34 cellular contexts compared by ENCODE assay signal in genomic region chr13:27551563-27551962, GRCh38.
"Had no signal": no experiment of that assay in that cellular context is flagged by ENCODE, and none has a peak within 500 bp of the region (broad histone marks: within the 10 kb centered on the region; RNA-seq: fewer than 3 reads in every experiment).

No MANE protein-coding gene starts in this region.

- H3K4me3 ChIP-seq: esophagus muscularis mucosa, prostate gland, sigmoid colon, smooth muscle cell, thyroid gland, upper lobe of left lung had no signal

- H3K27me3 ChIP-seq: brain microvascular endothelial cell, esophagus muscularis mucosa, neutrophil, sigmoid colon, thyroid gland, upper lobe of left lung had no signal

- H3K27ac Mint-ChIP-seq: activated naive CD4-positive, alpha-beta T cell treated with anti-CD3 and anti-CD28 coated beads, Interleukin-2, amount 10 ng/mL, durations not matched to agents 7 days and 5 days; activated naive CD8-positive, alpha-beta T cell treated with anti-CD3 and anti-CD28 coated beads, Interleukin-2, amount 10 ng/mL, durations not matched to agents 7 days and 5 days; activated T-helper 1 cell treated with anti-CD3 and anti-CD28 coated beads, Interleukin-12 subunit alpha, Interleukin-12 subunit beta, Interleukin-2, Interleukin-4 antibody, amounts not matched to agents 30 ng/mL and 10 ng/mL and 1 ng/mL, durations not matched to agents 14 hours and 24 hours and 36 hours; dendritic cell treated with granulocyte-macrophage colony-stimulating factor and Interleukin-4, amounts not matched to agents 40 ng/mL and 50 ng/mL, for 4 days; endodermal cell; mesothelial cell of epicardium; naive B cell; nephron progenitor cell; stimulated activated memory B cell treated with anti-CD40 and anti-IgM and Interleukin-4, amounts not matched to agents 10 μg/mL and 1 μg/mL and 100 μg/mL, for 72 hours; stimulated activated naive CD8-positive, alpha-beta T cell treated with anti-CD3 and anti-CD28 coated beads, Interleukin-15, amount 100 ng/mL, for 72 hours; T-helper 2 cell treated with Interferon-gamma antibody and Interleukin-4, amounts not matched to agents 5 μg/mL and 100 μg/mL, for 36 hours had no signal

- DNase-seq: activated CD4-positive, alpha-beta T cell treated with anti-CD3 and anti-CD28 coated beads for 48 hours; activated CD4-positive, alpha-beta T cell treated with anti-CD3 and anti-CD28 coated beads, Interleukin-2, amount 50 U/mL, for 48 hours; activated CD8-positive, alpha-beta memory T cell treated with anti-CD3 and anti-CD28 coated beads for 24 hours; activated gamma-delta T cell; activated naive CD4-positive, alpha-beta T cell treated with anti-CD3 and anti-CD28 coated beads, Interleukin-2, amount 10 ng/mL, durations not matched to agents 7 days and 5 days; activated naive CD8-positive, alpha-beta T cell treated with anti-CD3 and anti-CD28 coated beads, Interleukin-2, amount 10 ng/mL, durations not matched to agents 7 days and 5 days; amniotic stem cell; brain microvascular endothelial cell; central memory CD4-positive, alpha-beta T cell; endodermal cell; foreskin melanocyte; mammary epithelial cell; naive B cell; nephron progenitor cell; retina; sigmoid colon; stimulated activated CD4-positive, alpha-beta T cell treated with anti-CD3 and anti-CD28 coated beads, Interleukin-1b, Interleukin-23, amount 100 ng/mL, for 48 hours; stimulated activated CD4-positive, alpha-beta T cell treated with anti-CD3 and anti-CD28 coated beads, Interleukin-4, amount 100 ng/mL, for 4 hours; stimulated activated CD8-positive, alpha-beta memory T cell treated with anti-CD3 and anti-CD28 coated beads, Interleukin-4, amount 100 ng/mL, for 48 hours; stimulated activated naive CD8-positive, alpha-beta T cell treated with anti-CD3 and anti-CD28 coated beads, Interleukin-15, amount 100 ng/mL, for 72 hours; substantia nigra; T-helper 1 cell; thyroid gland; upper lobe of left lung had no signal

- H3K4me1 ChIP-seq: prostate gland, sigmoid colon, thyroid gland had no signal

- H3K27ac ChIP-seq: brain microvascular endothelial cell, esophagus muscularis mucosa, neutrophil, prostate gland, sigmoid colon, thyroid gland, upper lobe of left lung had no signal

- H3K4me1 Mint-ChIP-seq: activated naive CD4-positive, alpha-beta T cell treated with anti-CD3 and anti-CD28 coated beads, Interleukin-2, amount 10 ng/mL, durations not matched to agents 7 days and 5 days; nephron progenitor cell; stimulated activated memory B cell treated with anti-CD40 and anti-IgM and Interleukin-4, amounts not matched to agents 10 μg/mL and 1 μg/mL and 100 μg/mL, for 72 hours; stimulated activated naive CD8-positive, alpha-beta T cell treated with anti-CD3 and anti-CD28 coated beads, Interleukin-15, amount 100 ng/mL, for 72 hours had no signal

- H3K27me3 Mint-ChIP-seq: activated naive CD4-positive, alpha-beta T cell treated with anti-CD3 and anti-CD28 coated beads, Interleukin-2, amount 10 ng/mL, durations not matched to agents 7 days and 5 days; activated naive CD8-positive, alpha-beta T cell treated with anti-CD3 and anti-CD28 coated beads, Interleukin-2, amount 10 ng/mL, durations not matched to agents 7 days and 5 days; dendritic cell treated with granulocyte-macrophage colony-stimulating factor and Interleukin-4, amounts not matched to agents 40 ng/mL and 50 ng/mL, for 4 days; naive B cell; stimulated activated memory B cell treated with anti-CD40 and anti-IgM and Interleukin-4, amounts not matched to agents 10 μg/mL and 1 μg/mL and 100 μg/mL, for 72 hours; stimulated activated naive CD8-positive, alpha-beta T cell treated with anti-CD3 and anti-CD28 coated beads, Interleukin-15, amount 100 ng/mL, for 72 hours had no signal

- H3K9me3 Mint-ChIP-seq: activated naive CD4-positive, alpha-beta T cell treated with anti-CD3 and anti-CD28 coated beads, Interleukin-2, amount 10 ng/mL, durations not matched to agents 7 days and 5 days; activated naive CD8-positive, alpha-beta T cell treated with anti-CD3 and anti-CD28 coated beads, Interleukin-2, amount 10 ng/mL, durations not matched to agents 7 days and 5 days; activated T-helper 1 cell treated with anti-CD3 and anti-CD28 coated beads, Interleukin-12 subunit alpha, Interleukin-12 subunit beta, Interleukin-2, Interleukin-4 antibody, amounts not matched to agents 30 ng/mL and 10 ng/mL and 1 ng/mL, durations not matched to agents 14 hours and 24 hours and 36 hours; dendritic cell treated with granulocyte-macrophage colony-stimulating factor and Interleukin-4, amounts not matched to agents 40 ng/mL and 50 ng/mL, for 4 days; naive B cell; stimulated activated memory B cell treated with anti-CD40 and anti-IgM and Interleukin-4, amounts not matched to agents 10 μg/mL and 1 μg/mL and 100 μg/mL, for 72 hours; stimulated activated naive CD8-positive, alpha-beta T cell treated with anti-CD3 and anti-CD28 coated beads, Interleukin-15, amount 100 ng/mL, for 72 hours; T-helper 2 cell treated with Interferon-gamma antibody and Interleukin-4, amounts not matched to agents 5 μg/mL and 100 μg/mL, for 36 hours had no signal

- H3K4me3 Mint-ChIP-seq: activated naive CD4-positive, alpha-beta T cell treated with anti-CD3 and anti-CD28 coated beads, Interleukin-2, amount 10 ng/mL, durations not matched to agents 7 days and 5 days; activated naive CD8-positive, alpha-beta T cell treated with anti-CD3 and anti-CD28 coated beads, Interleukin-2, amount 10 ng/mL, durations not matched to agents 7 days and 5 days; activated T-helper 1 cell treated with anti-CD3 and anti-CD28 coated beads, Interleukin-12 subunit alpha, Interleukin-12 subunit beta, Interleukin-2, Interleukin-4 antibody, amounts not matched to agents 30 ng/mL and 10 ng/mL and 1 ng/mL, durations not matched to agents 14 hours and 24 hours and 36 hours; dendritic cell treated with granulocyte-macrophage colony-stimulating factor and Interleukin-4, amounts not matched to agents 40 ng/mL and 50 ng/mL, for 4 days; endodermal cell; mesothelial cell of epicardium; naive B cell; nephron progenitor cell; stimulated activated memory B cell treated with anti-CD40 and anti-IgM and Interleukin-4, amounts not matched to agents 10 μg/mL and 1 μg/mL and 100 μg/mL, for 72 hours; stimulated activated naive CD8-positive, alpha-beta T cell treated with anti-CD3 and anti-CD28 coated beads, Interleukin-15, amount 100 ng/mL, for 72 hours; T-helper 2 cell treated with Interferon-gamma antibody and Interleukin-4, amounts not matched to agents 5 μg/mL and 100 μg/mL, for 36 hours had no signal

- ATAC-seq: activated CD4-positive, CD25-positive, alpha-beta regulatory T cell treated with anti-CD3 and anti-CD28 coated beads, Interleukin-2, amount 50 U/mL, for 24 hours; stimulated activated memory B cell treated with anti-CD40 and anti-IgM and Interleukin-4, amounts not matched to agents 10 μg/mL and 1 μg/mL and 100 μg/mL, for 72 hours; stimulated activated naive CD8-positive, alpha-beta T cell treated with anti-CD3 and anti-CD28 coated beads, Interleukin-15, amount 100 ng/mL, for 72 hours had no signal

- H3K4me2 ChIP-seq: smooth muscle cell had no signal

- H3K36me3 ChIP-seq: prostate gland had no signal
